8 cellular contexts compared by ENCODE assay signal in genomic region chr4:185201983-185202962, GRCh38. TPM values are rescaled to one million over a fixed set of nuclear protein-coding genes. Genes with fewer than 3 reads are reported as not detected.
DNase-seq lines count a peak whose midpoint lies in the region; ATAC-seq, FAIRE-seq and TF ChIP-seq lines count a peak whose summit lies in the region.

No MANE protein-coding gene starts in this region.

- DNase-seq in HFF-Myc (ENCODE audit: extremely low read depth, low read depth) (no peak), WTC11 (ENCODE audit: low spot score) (no peak), endothelial cell of umbilical vein (ENCODE audit: low read depth, low spot score) (peak; percentile 44), sigmoid colon (no peak), RPMI8226 (no peak), kidney glomerular epithelial cell (lab: John Stamatoyannopoulos, UW) (no peak)

- peak overlapping the region; percentile 73 for H3K4me3 ChIP-seq in HFF-Myc (replicated peaks; ENCODE audit: low read depth, low read length)
- peak overlapping the region in 1 of 3 experiments; percentile 36 for H3K4me3 ChIP-seq in endothelial cell of umbilical vein (replicated peaks in 1 of 3; ENCODE audit: insufficient read depth in 1 of 3, low read depth in 1 of 3, low read length in 3 of 3)
- H3K4me3 ChIP-seq in sigmoid colon = peak overlapping the region in 2 of 4 donors; percentile 72 to 85

- peaks cover 26% of the 10 kb centered on the region for H3K27me3 Mint-ChIP-seq in WTC11 (ENCODE audit: low read depth)

- ATAC-seq in WTC11 (peak; percentile 33), HG02884 (IDR thresholded peaks at IDR 0.05; ENCODE audit: unreplicated experiment) (no peak)

- FAIRE-seq in endothelial cell of umbilical vein (lab: Jason Lieb, UNC) = peak; percentile 87

- H3K4me2 ChIP-seq in endothelial cell of umbilical vein (ENCODE audit: insufficient read depth, low read length) = peak overlapping the region; percentile 48

- H3K79me2 ChIP-seq in endothelial cell of umbilical vein (ENCODE audit: control insufficient read depth, insufficient read depth, low read length) = peaks cover 11% of the 10 kb centered on the region

- WGBS in sigmoid colon, 2 donors = 71 to 72% methylated on average over 16 of the region's 16 CpGs

- H3K4me3 Mint-ChIP-seq in WTC11 = peak overlapping the region; percentile 93

- no peaks in the 10 kb centered on the region for H3K9me1 ChIP-seq in endothelial cell of umbilical vein (replicated peaks; ENCODE audit: control insufficient read depth, extremely low read depth, insufficient read depth, low read length)

- H3K36me3 ChIP-seq in endothelial cell of umbilical vein (ENCODE audit: control insufficient read depth in 2 of 2, extremely low read depth in 1 of 2, insufficient read depth in 2 of 2, low read length in 2 of 2) (no peaks in the 10 kb centered on the region), sigmoid colon (no peaks in the 10 kb centered on the region)

- H3K36me3 Mint-ChIP-seq in WTC11 = peaks cover 3% of the 10 kb centered on the region; the same call in 1 of the 2 replicates

- no peak for TF ChIP-seq EP300 in sigmoid colon (IDR thresholded peaks at IDR 0.05)

- peaks cover 34% of the 10 kb centered on the region for H3K4me1 ChIP-seq in endothelial cell of umbilical vein (ENCODE audit: control insufficient read depth, extremely low read depth, insufficient read depth, low read length)
- peaks cover 0 to 27% (median 25%) of the 10 kb centered on the region in 4 donors for H3K4me1 ChIP-seq in sigmoid colon

- dilution Hi-C loops in endothelial cell of umbilical vein (cut with MboI; ENCODE audit: extremely low pct_ligation_motif_present, low sequenced_read_pairs) = no loop called here

- H3K27me3 ChIP-seq in endothelial cell of umbilical vein (ENCODE audit: control insufficient read depth in 2 of 2, insufficient read depth in 2 of 2, low read length in 2 of 2) (no peaks in the 10 kb centered on the region), sigmoid colon (no peaks in the 10 kb centered on the region)

- POLR2A ChIA-PET in WTC11 (lab: Charles Lee) (no interaction called here), endothelial cell of umbilical vein (lab: Charles Lee) (no interaction called here)

- no peaks in the 10 kb centered on the region for H3K9me3 Mint-ChIP-seq in WTC11

- peak overlapping the region; percentile 69 for H3K27ac Mint-ChIP-seq in WTC11

- H3K9me3 ChIP-seq in endothelial cell of umbilical vein (replicated peaks; ENCODE audit: control insufficient read depth, insufficient read depth, low read length) (no peaks in the 10 kb centered on the region), sigmoid colon (no peaks in the 10 kb centered on the region)

- H3K27ac ChIP-seq in 22Rv1 (peak overlapping the region; percentile 89), endothelial cell of umbilical vein (ENCODE audit: insufficient read depth, low read depth, low read length) (peak overlapping the region; percentile 79), sigmoid colon (peak overlapping the region; percentile 94 to 98 (median 96))

- intact Hi-C loops in endothelial cell of umbilical vein (cut with micrococcal nuclease) (loop anchor here (1.0 to 10.0 kb wide), 7 partner anchors 60 to 1697 kb away; partner anchors contain the start of genes CCDC110, ING2, SLC25A4 and UFSP2), sigmoid colon (cut with DNase I) (loop anchor here (2.0 to 10.0 kb wide), 7 partner anchors 57 to 990 kb away; partner anchors contain the start of genes ACSL1, ANKRD37 and CYP4V2)

- CTCF ChIA-PET in WTC11 (lab: Charles Lee) = interaction anchor here (1.4 to 3.1 kb wide), 2 partner anchors 19 to 195 kb away, joined by 3 to 20 read pairs; no protein-coding TSS in a partner anchor
- CTCF ChIA-PET in endothelial cell of umbilical vein (lab: Charles Lee) = interaction anchor here (0.9 to 8.0 kb wide), 2 partner anchors 17 to 103 kb away, joined by 3 to 74 read pairs; no protein-coding TSS in a partner anchor

- H2AFZ ChIP-seq in endothelial cell of umbilical vein (ENCODE audit: low read depth, low read length) = no peak overlapping the region

- TF ChIP-seq CTCF in 22Rv1 (IDR thresholded peaks at IDR 0.05) = no peak
- no peak for TF ChIP-seq CTCF in HFF-Myc (IDR thresholded peaks at IDR 0.05; ENCODE audit: low read depth, low read length, missing control alignments)
- TF ChIP-seq CTCF in WTC11 (IDR thresholded peaks at IDR 0.05) = no peak
- no peak for TF ChIP-seq CTCF in endothelial cell of umbilical vein (IDR thresholded peaks at IDR 0.05; ENCODE audit: extremely low read depth in 1 of 2, insufficient read depth in 1 of 2, low read depth in 1 of 2, low read length in 2 of 2)
- no peak for TF ChIP-seq CTCF in sigmoid colon (IDR thresholded peaks at IDR 0.05)

- no peaks in the 10 kb centered on the region for H4K20me1 ChIP-seq in endothelial cell of umbilical vein (replicated peaks; ENCODE audit: control insufficient read depth, extremely low read depth, insufficient read depth, low read length)

- peak overlapping the region; percentile 38 for H3K9ac ChIP-seq in endothelial cell of umbilical vein (replicated peaks; ENCODE audit: extremely low read depth, insufficient read depth, low read length)

- TF ChIP-seq POLR2A in endothelial cell of umbilical vein (IDR thresholded peaks at IDR 0.05; ENCODE audit: low read depth, low read length) = no peak
- TF ChIP-seq POLR2A in sigmoid colon (IDR thresholded peaks at IDR 0.05) = no peak

- no TSS peak for BruUV-seq in endothelial cell of umbilical vein (replicated peaks; lab: Mats Ljungman, UMichigan)

- peaks cover 32% of the 10 kb centered on the region for H3K4me1 Mint-ChIP-seq in WTC11

TF ChIP-seq in WTC11, 78 proteins besides CTCF, POLR2A, EP300 and RAD21:
- TF ChIP-seq GABPB1 (CRISPR knock-in tag; IDR thresholded peaks at IDR 0.05) = peak; percentile 41; the same call in 1 of the 2 replicates
- no peak for TF ChIP-seq ZNF263 (CRISPR knock-in tag; IDR thresholded peaks at IDR 0.05; ENCODE audit: low read depth)
- no peak for TF ChIP-seq SP1 (CRISPR knock-in tag; conservative IDR thresholded peaks at IDR 0.05)

TF ChIP-seq in endothelial cell of umbilical vein, 7 proteins besides CTCF, POLR2A, EP300 and RAD21:
- TF ChIP-seq POLR2AphosphoS5 (IDR thresholded peaks at IDR 0.05; ENCODE audit: insufficient read depth, low read depth, low read length) = peak; percentile 22
- TF ChIP-seq MAX (IDR thresholded peaks at IDR 0.05; ENCODE audit: insufficient read depth, insufficient read length) = no peak
- peak; percentile 59 for TF ChIP-seq GATA2 (IDR thresholded peaks at IDR 0.05; ENCODE audit: insufficient read depth, insufficient read length, low read depth, low read length)

RNA-seq across cellular contexts. Expression of gene CFAP97, which starts 1.5 kb away (rescaled TPM):
- total RNA-seq in WTC11 (2021) (35.2 to 40.3 TPM (median 36.1 TPM) in 3 replicates), endothelial cell of umbilical vein (17.6 and 22.4 TPM in 2 replicates), sigmoid colon (10 to 100 TPM; 33.8 to 46.4 (median 37.3) TPM)
- polyA plus RNA-seq in endothelial cell of umbilical vein (4.0 and 5.3 TPM in 2 replicates), sigmoid colon (1 to 10 TPM; 4.4 to 8.3 (median 7.8) TPM)
- 7.4 and 8.2 TPM in 2 replicates for polyA plus RNA-seq in endothelial cell of umbilical vein (2011; cell fraction: cytosol; rRNA removed)
- 9.2 and 9.3 TPM in 2 replicates for polyA plus RNA-seq in endothelial cell of umbilical vein (2011; cell fraction: nucleus; rRNA removed)
- 19.8 and 21.8 TPM in 2 replicates for polyA plus RNA-seq in endothelial cell of umbilical vein (2012)
- polyA minus RNA-seq in endothelial cell of umbilical vein = 9.7 and 12.3 TPM in 2 replicates
- polyA minus RNA-seq in endothelial cell of umbilical vein (2011; cell fraction: cytosol; rRNA and poly(A)+ RNA removed) = 10.4 TPM
- polyA minus RNA-seq in endothelial cell of umbilical vein (2011; cell fraction: nucleus; rRNA and poly(A)+ RNA removed) = 9.0 and 11.2 TPM in 2 replicates

RNA-seq across cellular contexts. Expression of gene SNX25, which starts 7.1 kb away (rescaled TPM):
- total RNA-seq in WTC11 (2021) (16.9 to 20.9 TPM (median 19.1 TPM) in 3 replicates), endothelial cell of umbilical vein (16.1 and 20.2 TPM in 2 replicates), sigmoid colon (10 to 100 TPM; 22.7 to 40.5 (median 38.4) TPM)
- polyA plus RNA-seq in endothelial cell of umbilical vein (3.1 and 6.6 TPM in 2 replicates), sigmoid colon (1 to 10 TPM; 2.5 to 7.7 (median 4.8) TPM)
- polyA plus RNA-seq in endothelial cell of umbilical vein (2011; cell fraction: cytosol; rRNA removed) = 7.5 and 8.8 TPM in 2 replicates
- polyA plus RNA-seq in endothelial cell of umbilical vein (2011; cell fraction: nucleus; rRNA removed) = 17.1 and 21.3 TPM in 2 replicates
- polyA plus RNA-seq in endothelial cell of umbilical vein (2012) = 10.2 and 12.2 TPM in 2 replicates
- 35.3 and 49.6 TPM in 2 replicates for polyA minus RNA-seq in endothelial cell of umbilical vein
- 11.9 TPM for polyA minus RNA-seq in endothelial cell of umbilical vein (2011; cell fraction: cytosol; rRNA and poly(A)+ RNA removed)
- polyA minus RNA-seq in endothelial cell of umbilical vein (2011; cell fraction: nucleus; rRNA and poly(A)+ RNA removed) = 31.6 and 43.4 TPM in 2 replicates

RNA-seq across cellular contexts. Expression of gene SLC25A4, which starts 59.2 kb away (rescaled TPM):
- total RNA-seq in WTC11 (2021) = 40.2 to 44.6 TPM (median 43.9 TPM) in 3 replicates
- total RNA-seq in endothelial cell of umbilical vein = 13.7 and 13.9 TPM in 2 replicates
- 12.9 and 13.5 TPM in 2 replicates for polyA plus RNA-seq in endothelial cell of umbilical vein
- polyA plus RNA-seq in endothelial cell of umbilical vein (2011; cell fraction: cytosol; rRNA removed) = 12.1 and 12.2 TPM in 2 replicates
- polyA plus RNA-seq in endothelial cell of umbilical vein (2011; cell fraction: nucleus; rRNA removed) = 14.0 and 17.3 TPM in 2 replicates
- polyA plus RNA-seq in endothelial cell of umbilical vein (2012) = 10.3 and 13.9 TPM in 2 replicates
- polyA minus RNA-seq in endothelial cell of umbilical vein = 9.8 and 11.3 TPM in 2 replicates
- 14.6 TPM for polyA minus RNA-seq in endothelial cell of umbilical vein (2011; cell fraction: cytosol; rRNA and poly(A)+ RNA removed)
- polyA minus RNA-seq in endothelial cell of umbilical vein (2011; cell fraction: nucleus; rRNA and poly(A)+ RNA removed) = 3.6 and 4.1 TPM in 2 replicates
- total RNA-seq in sigmoid colon = 100 to 1,000 TPM in 3 of 4 donors, 10 to 100 TPM in 1; 89.1 to 127 (median 112) TPM
- polyA plus RNA-seq in sigmoid colon = 10 to 100 TPM; 22.9 to 36.0 (median 25.4) TPM
